Comparison of ENCODE assay signal across 1 cellular context in genomic region chr20:62487564-62488086, GRCh38.
TF ChIP-seq lines count a peak whose summit lies in the region.

No MANE protein-coding gene starts in this region.

TF ChIP-seq in HepG2, 621 proteins besides CTCF, POLR2A, EP300 and RAD21 (continued from another document and continues in another):
- TF ChIP-seq ELF3 (CRISPR knock-in tag; IDR thresholded peaks at IDR 0.05) (no peak), ZNF18 (CRISPR knock-in tag; IDR thresholded peaks at IDR 0.05; ENCODE audit: insufficient replicate concordance) (no peak), ZNF672 (CRISPR knock-in tag; IDR thresholded peaks at IDR 0.05) (no peak; the same call in 1 of the 2 replicates), MAZ (IDR thresholded peaks at IDR 0.05; ENCODE audit: borderline replicate concordance, low read depth, low read length) (no peak), MAZ (CRISPR knock-in tag; IDR thresholded peaks at IDR 0.05; ENCODE audit: low read depth) (no peak), ZNF557 (CRISPR knock-in tag; IDR thresholded peaks at IDR 0.05) (no peak), NFYC (CRISPR knock-in tag; IDR thresholded peaks at IDR 0.05) (no peak), FOSL1 (CRISPR knock-in tag; IDR thresholded peaks at IDR 0.05; ENCODE audit: borderline replicate concordance) (no peak), KMT2A (CRISPR knock-in tag; IDR thresholded peaks at IDR 0.05) (no peak), HNRNPK (IDR thresholded peaks at IDR 0.05; ENCODE audit: low read depth, low read length, poor library complexity, severe bottlenecking) (no peak), ZNF577 (CRISPR knock-in tag; IDR thresholded peaks at IDR 0.05; ENCODE audit: borderline replicate concordance, low read depth) (no peak), ZBTB25 (CRISPR knock-in tag; IDR thresholded peaks at IDR 0.05) (no peak), TBP (CRISPR knock-in tag; IDR thresholded peaks at IDR 0.05) (no peak), ZNF337 (CRISPR knock-in tag; IDR thresholded peaks at IDR 0.05; ENCODE audit: borderline replicate concordance, low read depth) (no peak), ZNF746 (CRISPR knock-in tag; IDR thresholded peaks at IDR 0.05) (peak; percentile 97), KLF11 (CRISPR knock-in tag; IDR thresholded peaks at IDR 0.05) (no peak), AKAP8 (CRISPR knock-in tag; IDR thresholded peaks at IDR 0.05) (no peak), ZNF704 (CRISPR knock-in tag; IDR thresholded peaks at IDR 0.05; ENCODE audit: borderline replicate concordance) (0 out of 2 replicates have a peak, but pooled peaks have one; percentile 56), ZNF720 (CRISPR knock-in tag; IDR thresholded peaks at IDR 0.05) (no peak), ZSCAN12 (CRISPR knock-in tag; IDR thresholded peaks at IDR 0.05) (no peak), ARNTL (CRISPR knock-in tag; IDR thresholded peaks at IDR 0.05) (no peak), AHDC1 (CRISPR knock-in tag; IDR thresholded peaks at IDR 0.05; ENCODE audit: borderline replicate concordance) (no peak), ZNF777 (CRISPR knock-in tag; IDR thresholded peaks at IDR 0.05) (peak; percentile 43; the same call in 1 of the 2 replicates), ZNF10 (CRISPR knock-in tag; IDR thresholded peaks at IDR 0.05; ENCODE audit: borderline replicate concordance, low read depth) (no peak), NCOA2 (CRISPR knock-in tag; IDR thresholded peaks at IDR 0.05) (peak; percentile 80; the same call in 1 of the 2 replicates), RAD51 (IDR thresholded peaks at IDR 0.05; ENCODE audit: borderline replicate concordance) (no peak), RFX3 (CRISPR knock-in tag; IDR thresholded peaks at IDR 0.05) (no peak), HOXA3 (CRISPR knock-in tag; IDR thresholded peaks at IDR 0.05) (peak; percentile 61), ZKSCAN8 (CRISPR knock-in tag; IDR thresholded peaks at IDR 0.05; ENCODE audit: borderline replicate concordance) (no peak), YEATS2 (CRISPR knock-in tag; IDR thresholded peaks at IDR 0.05; ENCODE audit: borderline replicate concordance) (no peak), KDM5A (IDR thresholded peaks at IDR 0.05; ENCODE audit: borderline replicate concordance, low read length) (no peak), ZNF501 (CRISPR knock-in tag; IDR thresholded peaks at IDR 0.05) (no peak), RORA (CRISPR knock-in tag; IDR thresholded peaks at IDR 0.05) (no peak), HDAC6 (IDR thresholded peaks at IDR 0.05; ENCODE audit: low read depth, low read length) (no peak), CENPBD1 (CRISPR knock-in tag; IDR thresholded peaks at IDR 0.05; ENCODE audit: borderline replicate concordance, low read depth) (no peak), ZKSCAN5 (CRISPR knock-in tag; IDR thresholded peaks at IDR 0.05) (no peak), BRCA1 (CRISPR knock-in tag; IDR thresholded peaks at IDR 0.05) (no peak), ATF7-NPFF (CRISPR knock-in tag; IDR thresholded peaks at IDR 0.05; ENCODE audit: low read depth) (no peak), ZNF772 (CRISPR knock-in tag; IDR thresholded peaks at IDR 0.05) (no peak), BHLHE40 (IDR thresholded peaks at IDR 0.05; ENCODE audit: low read length) (no peak)
- TF ChIP-seq, protein P1, sequence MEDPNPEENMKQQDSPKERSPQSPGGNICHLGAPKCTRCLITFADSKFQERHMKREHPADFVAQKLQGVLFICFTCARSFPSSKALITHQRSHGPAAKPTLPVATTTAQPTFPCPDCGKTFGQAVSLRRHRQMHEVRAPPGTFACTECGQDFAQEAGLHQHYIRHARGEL (CRISPR knock-in tag; IDR thresholded peaks at IDR 0.05): no peak
- TF ChIP-seq, protein P2, sequence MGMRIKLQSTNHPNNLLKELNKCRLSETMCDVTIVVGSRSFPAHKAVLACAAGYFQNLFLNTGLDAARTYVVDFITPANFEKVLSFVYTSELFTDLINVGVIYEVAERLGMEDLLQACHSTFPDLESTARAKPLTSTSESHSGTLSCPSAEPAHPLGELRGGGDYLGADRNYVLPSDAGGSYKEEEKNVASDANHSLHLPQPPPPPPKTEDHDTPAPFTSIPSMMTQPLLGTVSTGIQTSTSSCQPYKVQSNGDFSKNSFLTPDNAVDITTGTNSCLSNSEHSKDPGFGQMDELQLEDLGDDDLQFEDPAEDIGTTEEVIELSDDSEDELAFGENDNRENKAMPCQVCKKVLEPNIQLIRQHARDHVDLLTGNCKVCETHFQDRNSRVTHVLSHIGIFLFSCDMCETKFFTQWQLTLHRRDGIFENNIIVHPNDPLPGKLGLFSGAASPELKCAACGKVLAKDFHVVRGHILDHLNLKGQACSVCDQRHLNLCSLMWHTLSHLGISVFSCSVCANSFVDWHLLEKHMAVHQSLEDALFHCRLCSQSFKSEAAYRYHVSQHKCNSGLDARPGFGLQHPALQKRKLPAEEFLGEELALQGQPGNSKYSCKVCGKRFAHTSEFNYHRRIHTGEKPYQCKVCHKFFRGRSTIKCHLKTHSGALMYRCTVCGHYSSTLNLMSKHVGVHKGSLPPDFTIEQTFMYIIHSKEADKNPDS (CRISPR knock-in tag; IDR thresholded peaks at IDR 0.05): no peak
- TF ChIP-seq, protein P3, sequence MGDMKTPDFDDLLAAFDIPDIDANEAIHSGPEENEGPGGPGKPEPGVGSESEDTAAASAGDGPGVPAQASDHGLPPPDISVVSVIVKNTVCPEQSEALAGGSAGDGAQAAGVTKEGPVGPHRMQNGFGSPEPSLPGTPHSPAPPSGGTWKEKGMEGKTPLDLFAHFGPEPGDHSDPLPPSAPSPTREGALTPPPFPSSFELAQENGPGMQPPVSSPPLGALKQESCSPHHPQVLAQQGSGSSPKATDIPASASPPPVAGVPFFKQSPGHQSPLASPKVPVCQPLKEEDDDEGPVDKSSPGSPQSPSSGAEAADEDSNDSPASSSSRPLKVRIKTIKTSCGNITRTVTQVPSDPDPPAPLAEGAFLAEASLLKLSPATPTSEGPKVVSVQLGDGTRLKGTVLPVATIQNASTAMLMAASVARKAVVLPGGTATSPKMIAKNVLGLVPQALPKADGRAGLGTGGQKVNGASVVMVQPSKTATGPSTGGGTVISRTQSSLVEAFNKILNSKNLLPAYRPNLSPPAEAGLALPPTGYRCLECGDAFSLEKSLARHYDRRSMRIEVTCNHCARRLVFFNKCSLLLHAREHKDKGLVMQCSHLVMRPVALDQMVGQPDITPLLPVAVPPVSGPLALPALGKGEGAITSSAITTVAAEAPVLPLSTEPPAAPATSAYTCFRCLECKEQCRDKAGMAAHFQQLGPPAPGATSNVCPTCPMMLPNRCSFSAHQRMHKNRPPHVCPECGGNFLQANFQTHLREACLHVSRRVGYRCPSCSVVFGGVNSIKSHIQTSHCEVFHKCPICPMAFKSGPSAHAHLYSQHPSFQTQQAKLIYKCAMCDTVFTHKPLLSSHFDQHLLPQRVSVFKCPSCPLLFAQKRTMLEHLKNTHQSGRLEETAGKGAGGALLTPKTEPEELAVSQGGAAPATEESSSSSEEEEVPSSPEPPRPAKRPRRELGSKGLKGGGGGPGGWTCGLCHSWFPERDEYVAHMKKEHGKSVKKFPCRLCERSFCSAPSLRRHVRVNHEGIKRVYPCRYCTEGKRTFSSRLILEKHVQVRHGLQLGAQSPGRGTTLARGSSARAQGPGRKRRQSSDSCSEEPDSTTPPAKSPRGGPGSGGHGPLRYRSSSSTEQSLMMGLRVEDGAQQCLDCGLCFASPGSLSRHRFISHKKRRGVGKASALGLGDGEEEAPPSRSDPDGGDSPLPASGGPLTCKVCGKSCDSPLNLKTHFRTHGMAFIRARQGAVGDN (CRISPR knock-in tag; IDR thresholded peaks at IDR 0.05): peak; percentile 64
- TF ChIP-seq, protein P4, sequence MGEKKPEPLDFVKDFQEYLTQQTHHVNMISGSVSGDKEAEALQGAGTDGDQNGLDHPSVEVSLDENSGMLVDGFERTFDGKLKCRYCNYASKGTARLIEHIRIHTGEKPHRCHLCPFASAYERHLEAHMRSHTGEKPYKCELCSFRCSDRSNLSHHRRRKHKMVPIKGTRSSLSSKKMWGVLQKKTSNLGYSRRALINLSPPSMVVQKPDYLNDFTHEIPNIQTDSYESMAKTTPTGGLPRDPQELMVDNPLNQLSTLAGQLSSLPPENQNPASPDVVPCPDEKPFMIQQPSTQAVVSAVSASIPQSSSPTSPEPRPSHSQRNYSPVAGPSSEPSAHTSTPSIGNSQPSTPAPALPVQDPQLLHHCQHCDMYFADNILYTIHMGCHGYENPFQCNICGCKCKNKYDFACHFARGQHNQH (CRISPR knock-in tag; IDR thresholded peaks at IDR 0.05): no peak
- TF ChIP-seq, protein P5, sequence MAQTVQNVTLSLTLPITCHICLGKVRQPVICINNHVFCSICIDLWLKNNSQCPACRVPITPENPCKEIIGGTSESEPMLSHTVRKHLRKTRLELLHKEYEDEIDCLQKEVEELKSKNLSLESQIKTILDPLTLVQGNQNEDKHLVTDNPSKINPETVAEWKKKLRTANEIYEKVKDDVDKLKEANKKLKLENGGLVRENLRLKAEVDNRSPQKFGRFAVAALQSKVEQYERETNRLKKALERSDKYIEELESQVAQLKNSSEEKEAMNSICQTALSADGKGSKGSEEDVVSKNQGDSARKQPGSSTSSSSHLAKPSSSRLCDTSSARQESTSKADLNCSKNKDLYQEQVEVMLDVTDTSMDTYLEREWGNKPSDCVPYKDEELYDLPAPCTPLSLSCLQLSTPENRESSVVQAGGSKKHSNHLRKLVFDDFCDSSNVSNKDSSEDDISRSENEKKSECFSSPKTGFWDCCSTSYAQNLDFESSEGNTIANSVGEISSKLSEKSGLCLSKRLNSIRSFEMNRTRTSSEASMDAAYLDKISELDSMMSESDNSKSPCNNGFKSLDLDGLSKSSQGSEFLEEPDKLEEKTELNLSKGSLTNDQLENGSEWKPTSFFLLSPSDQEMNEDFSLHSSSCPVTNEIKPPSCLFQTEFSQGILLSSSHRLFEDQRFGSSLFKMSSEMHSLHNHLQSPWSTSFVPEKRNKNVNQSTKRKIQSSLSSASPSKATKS (CRISPR knock-in tag; IDR thresholded peaks at IDR 0.05): no peak
